11 cellular contexts compared by ENCODE assay signal in the genomic region with DNA sequence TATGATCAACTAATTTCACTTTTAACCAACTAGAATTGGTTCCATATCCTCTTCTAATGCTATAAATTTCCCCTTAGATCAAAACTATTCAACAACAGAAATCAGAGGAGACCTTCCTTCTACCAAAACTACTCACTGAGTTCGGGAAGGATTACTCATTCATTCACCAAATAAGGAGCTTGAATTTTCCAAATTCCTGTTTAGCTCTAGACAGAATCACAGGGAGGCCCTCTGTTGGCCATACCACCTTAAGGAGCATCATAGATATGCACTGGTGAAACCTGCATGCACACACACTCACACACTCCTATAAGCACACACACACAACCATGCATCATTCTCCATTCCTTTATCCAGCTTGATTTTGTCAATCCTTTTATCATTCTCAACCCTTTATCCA. TPM values are rescaled to one million over a fixed set of nuclear protein-coding genes. Genes with fewer than 3 reads are reported as not detected.
DNase-seq lines count a peak whose midpoint lies in the region; ATAC-seq and TF ChIP-seq lines count a peak whose summit lies in the region.
"Had no signal": no experiment of that assay in that cellular context is flagged by ENCODE, and none has a peak within 500 bp of the region (broad histone marks: within the 10 kb centered on the region; RNA-seq: fewer than 3 reads in every experiment).

No MANE protein-coding gene starts in this region.

- no peak for TF ChIP-seq EP300 in SK-N-SH (IDR thresholded peaks at IDR 0.05; ENCODE audit: borderline replicate concordance in 1 of 2, low read depth in 1 of 2, low read length in 1 of 2)

- H3K4me2 ChIP-seq in SK-N-SH, result no peak overlapping the region

- no peak overlapping the region for H2AFZ ChIP-seq in SK-N-SH (ENCODE audit: low read depth)

- peak overlapping the region; percentile 86 for H3K27ac Mint-ChIP-seq in activated T-cell treated with anti-CD3 and anti-CD28 coated beads, Interleukin-2, amount 50 U/mL, for 72 hours

- H3K36me3 Mint-ChIP-seq in activated T-cell treated with anti-CD3 and anti-CD28 coated beads, Interleukin-2, amount 50 U/mL, for 72 hours (ENCODE audit: insufficient read depth in 2 of 2), result peaks cover 14 to 37% of the 10 kb centered on the region in 2 donors

- H3K27ac ChIP-seq in SK-N-SH (ENCODE audit: low read depth in 2 of 2, low read length in 1 of 2) (no peak overlapping the region; a peak in 1 of 4 replicates), A673 (ENCODE audit: low read depth, low read length, poor library complexity, severe bottlenecking) (no peak overlapping the region)
- H3K27ac ChIP-seq: esophagus squamous epithelium had no signal

- H3K4me3 ChIP-seq in SK-N-SH (ENCODE audit: low read depth in 2 of 2, low read length in 1 of 2), result no peak overlapping the region
- H3K4me3 ChIP-seq in A673 (ENCODE audit: low read depth, low read length, poor library complexity, severe bottlenecking), result no peak overlapping the region
- H3K4me3 ChIP-seq: esophagus squamous epithelium had no signal

- TF ChIP-seq RAD21 in SK-N-SH (IDR thresholded peaks at IDR 0.05; ENCODE audit: low read length), result peak; percentile 42

- no TSS peak for BruUV-seq in A673 (replicated peaks; lab: Mats Ljungman, UMichigan)

- peaks cover 3% of the 10 kb centered on the region for H3F3A ChIP-seq in SK-N-SH (replicated peaks; ENCODE audit: insufficient read depth)

- H3K4me3 Mint-ChIP-seq in activated T-cell treated with anti-CD3 and anti-CD28 coated beads, Interleukin-2, amount 50 U/mL, for 72 hours, result peak overlapping the region; percentile 10 to 55
- H3K4me3 Mint-ChIP-seq: neural crest cell had no signal

- H3K4me1 ChIP-seq in SK-N-SH (ENCODE audit: control insufficient read depth in 1 of 2, insufficient read depth in 2 of 2, low read depth in 1 of 2, low read length in 1 of 2) (peaks cover 0 to 2% of the 10 kb centered on the region in 2 experiments; a peak in 1 of 4 replicates), A673 (ENCODE audit: insufficient read depth, low read length, poor library complexity, severe bottlenecking) (no peaks in the 10 kb centered on the region)

- no peaks in the 10 kb centered on the region; the same call in 1 of the 2 replicates for H4K20me1 ChIP-seq in SK-N-SH (ENCODE audit: insufficient read depth)

- H3K27me3 ChIP-seq in SK-N-SH (ENCODE audit: insufficient read depth), result no peaks in the 10 kb centered on the region
- H3K27me3 ChIP-seq in A673 (replicated peaks; ENCODE audit: insufficient read depth, low read depth, low read length, poor library complexity), result no peaks in the 10 kb centered on the region
- H3K27me3 ChIP-seq: esophagus squamous epithelium had no signal

- H3K9me2 ChIP-seq in SK-N-SH, result no peaks in the 10 kb centered on the region

- POLR2A ChIA-PET in SK-N-SH (lab: Yijun Ruan, JAX), result no interaction called here
- POLR2A ChIA-PET in A673 (lab: Charles Lee; ENCODE audit: low non-redundant PET), result no interaction called here

- no peaks in the 10 kb centered on the region for H3K9me3 ChIP-seq in SK-N-SH
- no peaks in the 10 kb centered on the region for H3K9me3 ChIP-seq in A673 (ENCODE audit: low read depth, low read length, poor library complexity, severe bottlenecking)
- H3K9me3 ChIP-seq: esophagus squamous epithelium had no signal

- 8% methylated on average over 1 of the region's 1 CpG for WGBS in SK-N-SH (ENCODE audit: low lambda C conversion rate)

- intact Hi-C loops in A673 (cut with micrococcal nuclease; ENCODE audit: unreplicated experiment), result no loop called here

- H3K36me3 ChIP-seq in SK-N-SH (replicated peaks in 1 of 2; ENCODE audit: control insufficient read depth in 1 of 2, insufficient read depth in 2 of 2, low read length in 1 of 2) (peaks cover 23 to 50% of the 10 kb centered on the region in 2 experiments), A673 (ENCODE audit: insufficient read depth, low read length, poor library complexity, severe bottlenecking) (no peaks in the 10 kb centered on the region)

- no peak overlapping the region for H3K9ac ChIP-seq in SK-N-SH

- ATAC-seq in activated T-cell treated with anti-CD3 and anti-CD28 coated beads, Interleukin-2, amount 50 U/mL, for 72 hours (replicated peaks in 1 of 2), result peak; percentile 28 to 29
- ATAC-seq in stimulated activated naive CD8-positive, alpha-beta T cell treated with anti-CD3 and anti-CD28 coated beads, Interleukin-15, Interleukin-2, amounts not matched to agents 100 U/mL and 50 U/mL, for 24 hours, result peak; percentile 77
- ATAC-seq in HG02970 (IDR thresholded peaks at IDR 0.05; ENCODE audit: low FRiP score, unreplicated experiment), result no peak
- ATAC-seq in HG03342 (IDR thresholded peaks at IDR 0.05; ENCODE audit: unreplicated experiment), result no peak

- H3K4me1 Mint-ChIP-seq in activated T-cell treated with anti-CD3 and anti-CD28 coated beads, Interleukin-2, amount 50 U/mL, for 72 hours (ENCODE audit: low read depth), result peaks cover 70% of the 10 kb centered on the region

- no peaks in the 10 kb centered on the region for H3K27me3 Mint-ChIP-seq in activated T-cell treated with anti-CD3 and anti-CD28 coated beads, Interleukin-2, amount 50 U/mL, for 72 hours (ENCODE audit: low read depth)

- no peak for DNase-seq in activated T-cell treated with anti-CD3 and anti-CD28 coated beads, Interleukin-2, amount 50 U/mL, for 72 hours
- DNase-seq in activated T-cell treated with anti-CD3 and anti-CD28 coated beads, Interleukin-2, amount 50 U/mL, for 1 hour, result no peak
- DNase-seq in SK-N-SH (no peak), fibroblast of peridontal ligament (ENCODE audit: extremely low read depth) (peak; percentile 89), A673 (ENCODE audit: low spot score) (no peak)
- DNase-seq in stimulated activated naive CD8-positive, alpha-beta T cell treated with anti-CD3 and anti-CD28 coated beads, Interleukin-15, Interleukin-2, amounts not matched to agents 100 U/mL and 50 U/mL, for 24 hours, result no peak
- DNase-seq: esophagus squamous epithelium, NCI-H1417 had no signal

- no peaks in the 10 kb centered on the region for H3K9me3 Mint-ChIP-seq in activated T-cell treated with anti-CD3 and anti-CD28 coated beads, Interleukin-2, amount 50 U/mL, for 72 hours
- H3K9me3 Mint-ChIP-seq: neural crest cell had no signal

- peak; percentile 57 for TF ChIP-seq CTCF in SK-N-SH (IDR thresholded peaks at IDR 0.05)
- TF ChIP-seq CTCF in A673 (conservative IDR thresholded peaks at IDR 0.05; ENCODE audit: low read depth, low read length), result no peak

- H3K79me2 ChIP-seq in SK-N-SH (ENCODE audit: insufficient read depth), result peaks cover 10% of the 10 kb centered on the region; the same call in 1 of the 2 replicates

- CTCF ChIA-PET in SK-N-SH (lab: Yijun Ruan, JAX), result interaction anchor here (1.0 kb wide), 1 partner anchor 9 kb away, joined by 4 read pairs; no protein-coding TSS in a partner anchor
- CTCF ChIA-PET in A673 (lab: Charles Lee), result no interaction called here

TF ChIP-seq in SK-N-SH, 30 proteins besides CTCF, POLR2A, EP300 and RAD21:
- no peak for TF ChIP-seq TAF1 (IDR thresholded peaks at IDR 0.05; ENCODE audit: borderline replicate concordance, low read depth, low read length)
- TF ChIP-seq JUND (IDR thresholded peaks at IDR 0.05), result 0 out of 2 replicates have a peak, but pooled peaks have one; percentile 9
- peak; percentile 42 for TF ChIP-seq SMC3 (IDR thresholded peaks at IDR 0.05; ENCODE audit: low read depth, low read length)
- TF ChIP-seq TCF12 (IDR thresholded peaks at IDR 0.05), result no peak
TF ChIP-seq in SK-N-SH: peak in this region for 2.

RNA-seq across cellular contexts. Expression of a gene that starts 49.0 kb away (rescaled TPM):
- total RNA-seq in activated T-cell treated with anti-CD3 and anti-CD28 coated beads, Interleukin-2, amount 50 U/mL, for 72 hours, result 10 to 100 TPM; 35.8 to 39.5 TPM
- polyA plus RNA-seq in SK-N-SH (2012; rRNA removed), result 20.2 and 23.3 TPM in 2 replicates
- polyA plus RNA-seq in SK-N-SH (2012; cell fraction: cytosol; rRNA removed), result 33.0 and 37.3 TPM in 2 replicates
- polyA plus RNA-seq in SK-N-SH (2012; cell fraction: nucleus; rRNA removed), result 6.8 and 12.7 TPM in 2 replicates
- 7.4 and 9.4 TPM in 2 replicates for total RNA-seq in A673 (2021)

Comparison
In these comparisons a context has a peak if more than half of its experiments do, and no peak if none do; other contexts are left out.
1. ATAC-seq: peak in activated T-cell treated with anti-CD3 and anti-CD28 coated beads, Interleukin-2, amount 50 U/mL, for 72 hours (2 of 2) and stimulated activated naive CD8-positive, alpha-beta T cell treated with anti-CD3 and anti-CD28 coated beads, Interleukin-15, Interleukin-2, amounts not matched to agents 100 U/mL and 50 U/mL, for 24 hours (single experiment); none in HG02970 (single experiment) and HG03342 (single experiment).